In genomic region chr1:202687819-202688218, GRCh38 we compare ENCODE assay signal across 34 cellular contexts. TPM values are rescaled to one million over a fixed set of nuclear protein-coding genes. Genes with fewer than 3 reads are reported as not detected.
"Had no signal": no experiment of that assay in that cellular context is flagged by ENCODE, and none has a peak within 500 bp of the region (broad histone marks: within the 10 kb centered on the region; RNA-seq: fewer than 3 reads in every experiment).

No MANE protein-coding gene starts in this region.

- DNase-seq: activated effector memory CD4-positive, alpha-beta T cell treated with anti-CD3 and anti-CD28 coated beads, Interleukin-2, amount 50 U/mL, for 16 hours; activated effector memory CD4-positive, alpha-beta T cell treated with Interleukin-2 at 50 U/mL for 16 hours; activated gamma-delta T cell; activated gamma-delta T cell treated with Interleukin-2 at 50 U/mL for 16 hours; activated naive CD4-positive, alpha-beta T cell; activated naive CD4-positive, alpha-beta T cell treated with anti-CD3 and anti-CD28 coated beads for 36 hours; activated naive CD4-positive, alpha-beta T cell treated with anti-CD3 and anti-CD28 coated beads, Interleukin-2, amount 50 U/mL, for 16 hours; activated naive CD4-positive, alpha-beta T cell treated with Interleukin-2 at 50 U/mL for 16 hours; activated naive CD8-positive, alpha-beta T cell treated with anti-CD3 and anti-CD28 coated beads for 36 hours; activated naive CD8-positive, alpha-beta T cell treated with anti-CD3 and anti-CD28 coated beads, Interleukin-2, amount 10 ng/mL, durations not matched to agents 7 days and 5 days; activated naive CD8-positive, alpha-beta T cell treated with anti-CD3 and anti-CD28 coated beads, Interleukin-2, amount 50 U/mL, for 24 hours; activated T-cell treated with anti-CD3 and anti-CD28 coated beads, Interleukin-2, amount 50 U/mL, for 1 hour; activated T-cell treated with anti-CD3 and anti-CD28 coated beads, Interleukin-2, amount 50 U/mL, for 24 hours; activated T-cell treated with anti-CD3 and anti-CD28 coated beads, Interleukin-2, amount 50 U/mL, for 4 hours; activated T-cell treated with anti-CD3 and anti-CD28 coated beads, Interleukin-2, amount 50 U/mL, for 48 hours; activated T-cell treated with anti-CD3 and anti-CD28 coated beads, Interleukin-2, amount 50 U/mL, for 72 hours; adrenal gland; amniotic stem cell; aorta; body of pancreas; brain microvascular endothelial cell; central memory CD4-positive, alpha-beta T cell; cerebellar nuclear complex had no signal

- H3K4me3 ChIP-seq: adrenal gland, ascending aorta, body of pancreas, breast epithelium, cardiac muscle cell had no signal

- ATAC-seq: activated naive CD8-positive, alpha-beta T cell treated with anti-CD3 and anti-CD28 coated beads, Interleukin-2, amount 50 U/mL, for 24 hours; activated T-cell treated with anti-CD3 and anti-CD28 coated beads, Interleukin-2, amount 50 U/mL, for 4 hours; activated T-cell treated with anti-CD3 and anti-CD28 coated beads, Interleukin-2, amount 50 U/mL, for 72 hours; activated T-helper 17 cell treated with anti-CD3 and anti-CD28 coated beads, Interleukin-2, amount 50 U/mL, for 72 hours; body of pancreas had no signal

- H3K36me3 ChIP-seq: adrenal gland, ascending aorta, brain microvascular endothelial cell, breast epithelium, cardiac muscle cell had no signal

- H3K4me3 Mint-ChIP-seq: activated naive CD4-positive, alpha-beta T cell treated with anti-CD3 and anti-CD28 coated beads for 36 hours; activated naive CD4-positive, alpha-beta T cell treated with anti-CD3 and anti-CD28 coated beads, Interleukin-2, amount 50 U/mL, for 24 hours; activated naive CD8-positive, alpha-beta T cell; activated naive CD8-positive, alpha-beta T cell treated with anti-CD3 and anti-CD28 coated beads for 36 hours; activated naive CD8-positive, alpha-beta T cell treated with anti-CD3 and anti-CD28 coated beads, Interleukin-2, amount 10 ng/mL, durations not matched to agents 7 days and 5 days; activated naive CD8-positive, alpha-beta T cell treated with anti-CD3 and anti-CD28 coated beads, Interleukin-2, amount 50 U/mL, for 24 hours; activated T-cell treated with anti-CD3 and anti-CD28 coated beads, Interleukin-2, amount 50 U/mL, for 24 hours; activated T-cell treated with anti-CD3 and anti-CD28 coated beads, Interleukin-2, amount 50 U/mL, for 4 hours; activated T-cell treated with anti-CD3 and anti-CD28 coated beads, Interleukin-2, amount 50 U/mL, for 72 hours; activated T-helper 1 cell treated with anti-CD3 and anti-CD28 coated beads, Interleukin-12 subunit alpha, Interleukin-12 subunit beta, Interleukin-2, Interleukin-4 antibody, amounts not matched to agents 30 ng/mL and 10 ng/mL and 1 ng/mL, durations not matched to agents 14 hours and 24 hours and 36 hours; activated T-helper 17 cell treated with anti-CD3 and anti-CD28 coated beads, Interleukin-2, amount 50 U/mL, for 72 hours; brain; central memory CD8-positive, alpha-beta T cell had no signal

- H3K27ac ChIP-seq: adrenal gland, ascending aorta, body of pancreas, brain microvascular endothelial cell, breast epithelium, cardiac muscle cell had no signal

- H3K27me3 ChIP-seq: ascending aorta, body of pancreas, cardiac muscle cell had no signal

- H3K27ac Mint-ChIP-seq: activated naive CD4-positive, alpha-beta T cell treated with anti-CD3 and anti-CD28 coated beads for 36 hours; activated naive CD4-positive, alpha-beta T cell treated with anti-CD3 and anti-CD28 coated beads, Interleukin-2, amount 50 U/mL, for 24 hours; activated naive CD8-positive, alpha-beta T cell; activated naive CD8-positive, alpha-beta T cell treated with anti-CD3 and anti-CD28 coated beads for 36 hours; activated naive CD8-positive, alpha-beta T cell treated with anti-CD3 and anti-CD28 coated beads, Interleukin-2, amount 10 ng/mL, durations not matched to agents 7 days and 5 days; activated naive CD8-positive, alpha-beta T cell treated with anti-CD3 and anti-CD28 coated beads, Interleukin-2, amount 50 U/mL, for 24 hours; activated T-cell treated with anti-CD3 and anti-CD28 coated beads, Interleukin-2, amount 50 U/mL, for 24 hours; activated T-cell treated with anti-CD3 and anti-CD28 coated beads, Interleukin-2, amount 50 U/mL, for 72 hours; activated T-helper 1 cell treated with anti-CD3 and anti-CD28 coated beads, Interleukin-12 subunit alpha, Interleukin-12 subunit beta, Interleukin-2, Interleukin-4 antibody, amounts not matched to agents 30 ng/mL and 10 ng/mL and 1 ng/mL, durations not matched to agents 14 hours and 24 hours and 36 hours; activated T-helper 17 cell treated with anti-CD3 and anti-CD28 coated beads, Interleukin-2, amount 50 U/mL, for 72 hours; activated T-helper 2 cell treated with anti-CD3 and anti-CD28 coated beads, Interferon-gamma antibody, Interleukin-2, Interleukin-4, amounts not matched to agents 10 μg/mL and 5 μg/mL and 100 μg/mL, durations not matched to agents 14 hours and 24 hours and 36 hours had no signal

- H3K9me3 Mint-ChIP-seq: activated naive CD4-positive, alpha-beta T cell treated with anti-CD3 and anti-CD28 coated beads for 36 hours; activated naive CD8-positive, alpha-beta T cell treated with anti-CD3 and anti-CD28 coated beads for 36 hours; activated naive CD8-positive, alpha-beta T cell treated with anti-CD3 and anti-CD28 coated beads, Interleukin-2, amount 10 ng/mL, durations not matched to agents 7 days and 5 days; activated naive CD8-positive, alpha-beta T cell treated with anti-CD3 and anti-CD28 coated beads, Interleukin-2, amount 50 U/mL, for 24 hours; activated T-cell treated with anti-CD3 and anti-CD28 coated beads, Interleukin-2, amount 50 U/mL, for 24 hours; activated T-cell treated with anti-CD3 and anti-CD28 coated beads, Interleukin-2, amount 50 U/mL, for 4 hours; activated T-cell treated with anti-CD3 and anti-CD28 coated beads, Interleukin-2, amount 50 U/mL, for 72 hours; activated T-helper 1 cell treated with anti-CD3 and anti-CD28 coated beads, Interleukin-12 subunit alpha, Interleukin-12 subunit beta, Interleukin-2, Interleukin-4 antibody, amounts not matched to agents 30 ng/mL and 10 ng/mL and 1 ng/mL, durations not matched to agents 14 hours and 24 hours and 36 hours; activated T-helper 17 cell treated with anti-CD3 and anti-CD28 coated beads, Interleukin-2, amount 50 U/mL, for 72 hours; activated T-helper 2 cell treated with anti-CD3 and anti-CD28 coated beads, Interferon-gamma antibody, Interleukin-2, Interleukin-4, amounts not matched to agents 10 μg/mL and 5 μg/mL and 100 μg/mL, durations not matched to agents 14 hours and 24 hours and 36 hours; central memory CD8-positive, alpha-beta T cell had no signal

- H3K4me1 Mint-ChIP-seq: activated naive CD4-positive, alpha-beta T cell treated with anti-CD3 and anti-CD28 coated beads, Interleukin-2, amount 50 U/mL, for 24 hours; activated naive CD8-positive, alpha-beta T cell treated with anti-CD3 and anti-CD28 coated beads for 36 hours; activated naive CD8-positive, alpha-beta T cell treated with anti-CD3 and anti-CD28 coated beads, Interleukin-2, amount 10 ng/mL, durations not matched to agents 7 days and 5 days; activated naive CD8-positive, alpha-beta T cell treated with anti-CD3 and anti-CD28 coated beads, Interleukin-2, amount 50 U/mL, for 24 hours; activated T-helper 17 cell treated with anti-CD3 and anti-CD28 coated beads, Interleukin-2, amount 50 U/mL, for 72 hours; central memory CD8-positive, alpha-beta T cell had no signal

- H3K9me3 ChIP-seq: adrenal gland, ascending aorta, body of pancreas, breast epithelium had no signal

- H3K36me3 Mint-ChIP-seq: activated naive CD4-positive, alpha-beta T cell treated with anti-CD3 and anti-CD28 coated beads, Interleukin-2, amount 50 U/mL, for 24 hours; activated naive CD8-positive, alpha-beta T cell; activated naive CD8-positive, alpha-beta T cell treated with anti-CD3 and anti-CD28 coated beads for 36 hours; activated naive CD8-positive, alpha-beta T cell treated with anti-CD3 and anti-CD28 coated beads, Interleukin-2, amount 10 ng/mL, durations not matched to agents 7 days and 5 days; brain had no signal

- H3K4me1 ChIP-seq: adrenal gland, ascending aorta, body of pancreas, breast epithelium had no signal

RNA-seq across cellular contexts. Expression of gene SYT2, which starts 22.4 kb away (rescaled TPM):
- total RNA-seq: activated naive CD4-positive, alpha-beta T cell treated with anti-CD3 and anti-CD28 coated beads for 36 hours; activated naive CD8-positive, alpha-beta T cell treated with anti-CD3 and anti-CD28 coated beads for 36 hours; activated naive CD8-positive, alpha-beta T cell treated with anti-CD3 and anti-CD28 coated beads, Interleukin-2, amount 10 ng/mL, durations not matched to agents 7 days and 5 days; activated T-cell treated with anti-CD3 and anti-CD28 coated beads, Interleukin-2, amount 50 U/mL, for 4 hours; activated T-helper 1 cell treated with anti-CD3 and anti-CD28 coated beads, Interleukin-12 subunit alpha, Interleukin-12 subunit beta, Interleukin-2, Interleukin-4 antibody, amounts not matched to agents 30 ng/mL and 10 ng/mL and 1 ng/mL, durations not matched to agents 14 hours and 24 hours and 36 hours; activated T-helper 2 cell treated with anti-CD3 and anti-CD28 coated beads, Interferon-gamma antibody, Interleukin-2, Interleukin-4, amounts not matched to agents 10 μg/mL and 5 μg/mL and 100 μg/mL, durations not matched to agents 14 hours and 24 hours and 36 hours; ascending aorta; body of pancreas; cardiac septum had no signal
